15 cellular contexts compared by ENCODE assay signal in the genomic region with DNA sequence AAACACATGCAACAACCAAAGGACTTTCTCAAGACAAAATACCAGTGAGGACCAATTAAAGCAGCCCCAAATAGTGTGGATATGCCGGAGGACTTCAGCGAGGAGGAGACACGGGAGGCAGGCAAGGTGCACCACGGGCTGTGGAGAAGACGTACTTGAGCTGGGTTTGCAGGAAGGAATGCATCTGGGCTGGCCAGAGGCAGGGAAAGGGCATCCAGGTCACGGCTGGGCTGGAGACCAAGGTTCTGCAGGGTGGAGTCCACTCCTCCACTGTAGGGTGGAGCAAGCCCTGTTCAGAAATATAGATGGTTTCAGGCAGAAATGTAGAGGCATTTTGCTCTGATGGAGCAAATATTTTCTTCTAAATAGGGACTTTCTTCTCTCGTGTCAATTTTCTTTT. TPM values are rescaled to one million over a fixed set of nuclear protein-coding genes. Genes with fewer than 3 reads are reported as not detected.
A peak's percentile ranks its signal among the peaks of the same experiment; 100 is the strongest.
DNase-seq lines count a peak whose midpoint lies in the region; ATAC-seq and TF ChIP-seq lines count a peak whose summit lies in the region.
"Had no signal": no experiment of that assay in that cellular context is flagged by ENCODE, and none has a peak within 500 bp of the region (broad histone marks: within the 10 kb centered on the region; RNA-seq: fewer than 3 reads in every experiment).

No MANE protein-coding gene starts in this region.

- H3K4me1 ChIP-seq in esophagus muscularis mucosa (peaks cover 19 to 78% (median 73%) of the 10 kb centered on the region in 4 donors), muscle layer of duodenum (ENCODE audit: control insufficient read depth in 1 of 2, insufficient read depth in 2 of 2, low read length in 2 of 2) (peaks cover 9 to 17% of the 10 kb centered on the region in 2 donors), thyroid gland (peaks cover 6 to 19% of the 10 kb centered on the region in 2 donors)

- 49% methylated on average over 7 of the region's 7 CpGs for WGBS in esophagus muscularis mucosa
- WGBS in thyroid gland, 2 donors, result 65 to 72% methylated on average over 7 of the region's 7 CpGs

- H3K36me3 Mint-ChIP-seq in activated naive CD4-positive, alpha-beta T cell treated with anti-CD3 and anti-CD28 coated beads, Interleukin-2, amount 50 U/mL, for 72 hours, result no peaks in the 10 kb centered on the region
- H3K36me3 Mint-ChIP-seq: CD8-positive, alpha-beta memory T cell; stimulated activated naive B cell treated with anti-CD40 and anti-IgM and Interleukin-4, amounts not matched to agents 10 μg/mL and 1 μg/mL and 100 μg/mL, for 72 hours had no signal

- H3K27me3 ChIP-seq in esophagus muscularis mucosa (no peaks in the 10 kb centered on the region), muscle layer of duodenum (ENCODE audit: low read depth, low read length) (no peaks in the 10 kb centered on the region), thyroid gland (no peaks in the 10 kb centered on the region)
- H3K27me3 ChIP-seq: foreskin keratinocyte had no signal

- H3K9me3 Mint-ChIP-seq in activated naive CD4-positive, alpha-beta T cell treated with anti-CD3 and anti-CD28 coated beads, Interleukin-2, amount 50 U/mL, for 72 hours, result no peaks in the 10 kb centered on the region
- H3K9me3 Mint-ChIP-seq: activated T-helper 1 cell treated with anti-CD3 and anti-CD28 coated beads, Interleukin-12 subunit alpha, Interleukin-12 subunit beta, Interleukin-2, Interleukin-4 antibody, amounts not matched to agents 30 ng/mL and 10 ng/mL and 1 ng/mL, durations not matched to agents 14 hours and 24 hours and 36 hours; CD8-positive, alpha-beta memory T cell; stimulated activated naive B cell treated with anti-CD40 and anti-IgM and Interleukin-4, amounts not matched to agents 10 μg/mL and 1 μg/mL and 100 μg/mL, for 72 hours had no signal

- no peaks in the 10 kb centered on the region for H3K9me3 ChIP-seq in esophagus muscularis mucosa
- H3K9me3 ChIP-seq in muscle layer of duodenum (ENCODE audit: control insufficient read depth in 1 of 2, low read length in 2 of 2), result no peaks in the 10 kb centered on the region
- no peaks in the 10 kb centered on the region for H3K9me3 ChIP-seq in thyroid gland

- no peak for TF ChIP-seq POLR2A in esophagus muscularis mucosa (IDR thresholded peaks at IDR 0.05; ENCODE audit: low read depth)
- no peak for TF ChIP-seq POLR2A in thyroid gland (IDR thresholded peaks at IDR 0.05)

- ATAC-seq in GM21737 (IDR thresholded peaks at IDR 0.05; ENCODE audit: unreplicated experiment), result no peak
- ATAC-seq in activated naive CD4-positive, alpha-beta T cell treated with anti-CD3 and anti-CD28 coated beads, Interleukin-2, amount 50 U/mL, for 72 hours, result no peak
- ATAC-seq: stimulated activated naive B cell treated with anti-CD40 and anti-IgM and Interleukin-4, amounts not matched to agents 10 μg/mL and 1 μg/mL and 100 μg/mL, for 72 hours had no signal

- H3K27ac Mint-ChIP-seq in activated naive CD4-positive, alpha-beta T cell treated with anti-CD3 and anti-CD28 coated beads, Interleukin-2, amount 50 U/mL, for 72 hours, result no peak overlapping the region
- H3K27ac Mint-ChIP-seq: activated CD4-positive, alpha-beta T cell treated with anti-CD3 and anti-CD28 coated beads for 36 hours; activated T-helper 1 cell treated with anti-CD3 and anti-CD28 coated beads, Interleukin-12 subunit alpha, Interleukin-12 subunit beta, Interleukin-2, Interleukin-4 antibody, amounts not matched to agents 30 ng/mL and 10 ng/mL and 1 ng/mL, durations not matched to agents 14 hours and 24 hours and 36 hours; CD8-positive, alpha-beta memory T cell; stimulated activated naive B cell treated with anti-CD40 and anti-IgM and Interleukin-4, amounts not matched to agents 10 μg/mL and 1 μg/mL and 100 μg/mL, for 72 hours had no signal

- no peak for TF ChIP-seq EP300 in esophagus muscularis mucosa (IDR thresholded peaks at IDR 0.05)

- H3K27ac ChIP-seq in esophagus muscularis mucosa (replicated peaks in 1 of 4) (peak overlapping the region; percentile 71 to 85 (median 82)), muscle layer of duodenum (ENCODE audit: low read length) (peak overlapping the region; percentile 83), thyroid gland (peak overlapping the region in 2 of 3 donors; percentile 42 to 60)
- H3K27ac ChIP-seq: foreskin keratinocyte had no signal

- H3K36me3 ChIP-seq in esophagus muscularis mucosa (no peaks in the 10 kb centered on the region), muscle layer of duodenum (ENCODE audit: control insufficient read depth in 1 of 2, insufficient read depth in 2 of 2, low read length in 2 of 2) (peaks cover 0 to 5% of the 10 kb centered on the region in 2 donors), thyroid gland (no peaks in the 10 kb centered on the region)

- TF ChIP-seq CTCF in esophagus muscularis mucosa (IDR thresholded peaks at IDR 0.05), result no peak
- no peak for TF ChIP-seq CTCF in thyroid gland (IDR thresholded peaks at IDR 0.05)

- no peak overlapping the region for H3K4me3 ChIP-seq in esophagus muscularis mucosa
- H3K4me3 ChIP-seq in muscle layer of duodenum (ENCODE audit: low read depth in 1 of 2, low read length in 2 of 2), result no peak overlapping the region
- no peak overlapping the region for H3K4me3 ChIP-seq in thyroid gland (replicated peaks in 1 of 3)

- DNase-seq in NCI-H226, result peak; percentile 65
- no peak for DNase-seq in esophagus muscularis mucosa (ENCODE audit: extremely low spot score)
- no peak for DNase-seq in thyroid gland
- no peak for DNase-seq in COR-L47 (lab: John Stamatoyannopoulos, UW)
- no peak for DNase-seq in foreskin melanocyte
- no peak for DNase-seq in activated naive CD4-positive, alpha-beta T cell treated with anti-CD3 and anti-CD28 coated beads, Interleukin-2, amount 50 U/mL, for 72 hours (ENCODE audit: low spot score in 2 of 2)
- DNase-seq: activated CD4-positive, alpha-beta T cell treated with anti-CD3 and anti-CD28 coated beads for 36 hours; CD8-positive, alpha-beta memory T cell; cerebellar nuclear complex; foreskin keratinocyte; stimulated activated CD4-positive, alpha-beta T cell treated with anti-CD3 and anti-CD28 coated beads, Interleukin-2, amount 100 ng/mL, for 24 hours; stimulated activated naive B cell treated with anti-CD40 and anti-IgM and Interleukin-4, amounts not matched to agents 10 μg/mL and 1 μg/mL and 100 μg/mL, for 72 hours had no signal

- intact Hi-C loops in esophagus muscularis mucosa (cut with DNase I) (loop anchor here (5.0 to 10.0 kb wide), 7 partner anchors 173 to 735 kb away; a partner anchor contains a TSS), thyroid gland (cut with DNase I) (loop anchor here (10.0 kb wide), 1 partner anchor 65 kb away; no protein-coding TSS in a partner anchor)

RNA-seq across cellular contexts. Expression of a gene that starts 36.6 kb away (rescaled TPM):
- total RNA-seq in esophagus muscularis mucosa (100 to 1,000 TPM in 1 of 4 donors, 10 to 100 TPM in 3; 20.3 to 126 (median 31.7) TPM), thyroid gland (10 to 100 TPM; 15.2 to 99.7 (median 46.0) TPM)
- total RNA-seq in activated naive CD4-positive, alpha-beta T cell treated with anti-CD3 and anti-CD28 coated beads, Interleukin-2, amount 50 U/mL, for 72 hours, result not detected
- total RNA-seq: activated CD4-positive, alpha-beta T cell treated with anti-CD3 and anti-CD28 coated beads for 36 hours; activated T-helper 1 cell treated with anti-CD3 and anti-CD28 coated beads, Interleukin-12 subunit alpha, Interleukin-12 subunit beta, Interleukin-2, Interleukin-4 antibody, amounts not matched to agents 30 ng/mL and 10 ng/mL and 1 ng/mL, durations not matched to agents 14 hours and 24 hours and 36 hours; CD8-positive, alpha-beta memory T cell; foreskin keratinocyte had no signal

Comparison
In these comparisons a context has a peak if more than half of its experiments do, and no peak if none do; other contexts are left out.
1. RNA of a gene that starts 36.6 kb away (total RNA-seq): 15.2 to 99.7 TPM in thyroid gland and 20.3 to 126 TPM in esophagus muscularis mucosa; not detected in activated naive CD4-positive, alpha-beta T cell treated with anti-CD3 and anti-CD28 coated beads, Interleukin-2, amount 50 U/mL, for 72 hours; every median in the first group is over 10 times any median in the second.
2. Peak in every context shown above with its lines, with median percentiles within 50 percentile points of each other: H3K27ac ChIP-seq.